Comparison of ENCODE assay signal across 11 cellular contexts in genomic region chr12:49091836-49092085, GRCh38. TPM values are rescaled to one million over a fixed set of nuclear protein-coding genes. Genes with fewer than 3 reads are reported as not detected.
DNase-seq lines count a peak whose midpoint lies in the region; ATAC-seq and FAIRE-seq lines count a peak whose summit lies in the region.
"Had no signal": no experiment of that assay in that cellular context is flagged by ENCODE, and none has a peak within 500 bp of the region (broad histone marks: within the 10 kb centered on the region; RNA-seq: fewer than 3 reads in every experiment).

No MANE protein-coding gene starts in this region.

- H3K27me3 Mint-ChIP-seq in activated T-cell treated with anti-CD3 and anti-CD28 coated beads, Interleukin-2, amount 50 U/mL, for 72 hours (ENCODE audit: low read depth), result peaks cover 73% of the 10 kb centered on the region
- peaks cover 62% of the 10 kb centered on the region for H3K27me3 Mint-ChIP-seq in activated naive CD8-positive, alpha-beta T cell treated with anti-CD3 and anti-CD28 coated beads, Interleukin-2, amount 10 ng/mL, durations not matched to agents 7 days and 5 days

- H3K27ac Mint-ChIP-seq in activated T-cell treated with anti-CD3 and anti-CD28 coated beads, Interleukin-2, amount 50 U/mL, for 72 hours, result no peak overlapping the region
- no peak overlapping the region for H3K27ac Mint-ChIP-seq in activated naive CD8-positive, alpha-beta T cell treated with anti-CD3 and anti-CD28 coated beads, Interleukin-2, amount 10 ng/mL, durations not matched to agents 7 days and 5 days
- H3K27ac Mint-ChIP-seq: T-helper 1 cell treated with Interleukin-12 subunit alpha and Interleukin-12 subunit beta and Interleukin-4 antibody, amounts not matched to agents 30 μg/mL and 1 μg/mL, for 36 hours had no signal

- no peak for ATAC-seq in activated T-cell treated with anti-CD3 and anti-CD28 coated beads, Interleukin-2, amount 50 U/mL, for 72 hours (replicated peaks in 1 of 2)
- no peak for ATAC-seq in activated naive CD8-positive, alpha-beta T cell treated with anti-CD3 and anti-CD28 coated beads, Interleukin-2, amount 10 ng/mL, durations not matched to agents 7 days and 5 days (ENCODE audit: low read depth)
- no peak for ATAC-seq in HG02885 (IDR thresholded peaks at IDR 0.05; ENCODE audit: poor library complexity, unreplicated experiment)

- no peak for FAIRE-seq in frontal cortex (lab: Jason Lieb, UNC)

- H3K36me3 Mint-ChIP-seq in activated T-cell treated with anti-CD3 and anti-CD28 coated beads, Interleukin-2, amount 50 U/mL, for 72 hours (ENCODE audit: insufficient read depth in 2 of 2), result peaks cover 0 to 2% of the 10 kb centered on the region in 2 donors
- H3K36me3 Mint-ChIP-seq in activated naive CD8-positive, alpha-beta T cell treated with anti-CD3 and anti-CD28 coated beads, Interleukin-2, amount 10 ng/mL, durations not matched to agents 7 days and 5 days, result peaks cover 9% of the 10 kb centered on the region

- no peaks in the 10 kb centered on the region for H3K9me3 Mint-ChIP-seq in activated T-cell treated with anti-CD3 and anti-CD28 coated beads, Interleukin-2, amount 50 U/mL, for 72 hours
- no peaks in the 10 kb centered on the region for H3K9me3 Mint-ChIP-seq in activated naive CD8-positive, alpha-beta T cell treated with anti-CD3 and anti-CD28 coated beads, Interleukin-2, amount 10 ng/mL, durations not matched to agents 7 days and 5 days
- H3K9me3 Mint-ChIP-seq: T-helper 1 cell treated with Interleukin-12 subunit alpha and Interleukin-12 subunit beta and Interleukin-4 antibody, amounts not matched to agents 30 μg/mL and 1 μg/mL, for 36 hours had no signal

- peak overlapping the region; percentile 58 for H3K27ac ChIP-seq in substantia nigra (ENCODE audit: low read depth, low read length, poor library complexity, severe bottlenecking)
- H3K27ac ChIP-seq: thyroid gland had no signal

- H3K4me3 Mint-ChIP-seq in activated T-cell treated with anti-CD3 and anti-CD28 coated beads, Interleukin-2, amount 50 U/mL, for 72 hours, result peak overlapping the region; percentile 77 to 91
- peak overlapping the region; percentile 67 for H3K4me3 Mint-ChIP-seq in activated naive CD8-positive, alpha-beta T cell treated with anti-CD3 and anti-CD28 coated beads, Interleukin-2, amount 10 ng/mL, durations not matched to agents 7 days and 5 days

- H3K4me1 Mint-ChIP-seq in activated T-cell treated with anti-CD3 and anti-CD28 coated beads, Interleukin-2, amount 50 U/mL, for 72 hours (ENCODE audit: low read depth), result peaks cover 64% of the 10 kb centered on the region
- peaks cover 47% of the 10 kb centered on the region for H3K4me1 Mint-ChIP-seq in activated naive CD8-positive, alpha-beta T cell treated with anti-CD3 and anti-CD28 coated beads, Interleukin-2, amount 10 ng/mL, durations not matched to agents 7 days and 5 days

- no peak for DNase-seq in activated T-cell treated with anti-CD3 and anti-CD28 coated beads, Interleukin-2, amount 50 U/mL, for 72 hours
- no peak for DNase-seq in activated T-cell treated with anti-CD3 and anti-CD28 coated beads for 4 hours
- no peak for DNase-seq in activated naive CD8-positive, alpha-beta T cell treated with anti-CD3 and anti-CD28 coated beads, Interleukin-2, amount 10 ng/mL, durations not matched to agents 7 days and 5 days
- peak; percentile 27 for DNase-seq in iris pigment epithelial cell (ENCODE audit: low read depth)
- peak in 1 of 49 donors; percentile 21 for DNase-seq in substantia nigra (lab: John Stamatoyannopoulos, UW)
- no peak for DNase-seq in stimulated activated CD4-positive, alpha-beta T cell treated with anti-CD3 and anti-CD28 coated beads, Interleukin-15, amount 100 ng/mL, for 24 hours
- DNase-seq in frontal cortex (ENCODE audit: low spot score in 2 of 2), result no peak

- POLR2A ChIA-PET in activated naive CD8-positive, alpha-beta T cell treated with anti-CD3 and anti-CD28 coated beads, Interleukin-2, amount 10 ng/mL, durations not matched to agents 7 days and 5 days (lab: Charles Lee), result interaction anchor here (1.2 to 1.3 kb wide), 3 partner anchors 22 to 40 kb away, joined by 4 to 7 read pairs (median 6); partner anchors contain the start of genes RHEBL1 and TUBA1B

RNA-seq across cellular contexts. Expression of gene DHH, which starts 2.8 kb away (rescaled TPM):
- total RNA-seq in activated T-cell treated with anti-CD3 and anti-CD28 coated beads, Interleukin-2, amount 50 U/mL, for 72 hours, result under 1 TPM; 0.12 to 0.41 TPM
- total RNA-seq in activated naive CD8-positive, alpha-beta T cell treated with anti-CD3 and anti-CD28 coated beads, Interleukin-2, amount 10 ng/mL, durations not matched to agents 7 days and 5 days, result under 1 TPM; 0.11 to 0.25 TPM
- 0.41 TPM for total RNA-seq in frontal cortex
- total RNA-seq: HT1080 had no signal

RNA-seq across cellular contexts. Expression of gene LMBR1L, which starts 18.9 kb away (rescaled TPM):
- total RNA-seq in activated T-cell treated with anti-CD3 and anti-CD28 coated beads, Interleukin-2, amount 50 U/mL, for 72 hours, result 100 to 1,000 TPM in 1 of 2 donors, 10 to 100 TPM in 1; 80.0 to 108 TPM
- total RNA-seq in activated naive CD8-positive, alpha-beta T cell treated with anti-CD3 and anti-CD28 coated beads, Interleukin-2, amount 10 ng/mL, durations not matched to agents 7 days and 5 days, result 100 to 1,000 TPM; 111 to 112 TPM
- 83.6 TPM for total RNA-seq in frontal cortex

RNA-seq across cellular contexts. Expression of gene RHEBL1, which starts 22.0 kb away (rescaled TPM):
- 10 to 100 TPM; 20.6 to 28.3 TPM for total RNA-seq in activated T-cell treated with anti-CD3 and anti-CD28 coated beads, Interleukin-2, amount 50 U/mL, for 72 hours
- total RNA-seq in activated naive CD8-positive, alpha-beta T cell treated with anti-CD3 and anti-CD28 coated beads, Interleukin-2, amount 10 ng/mL, durations not matched to agents 7 days and 5 days, result 1 to 10 TPM; 8.0 to 9.7 TPM
- 1.2 TPM for total RNA-seq in frontal cortex

RNA-seq across cellular contexts. Expression of gene KMT2D, which starts 31.2 kb away (rescaled TPM):
- total RNA-seq in activated T-cell treated with anti-CD3 and anti-CD28 coated beads, Interleukin-2, amount 50 U/mL, for 72 hours, result 10 to 100 TPM; 68.6 to 84.2 TPM
- total RNA-seq in activated naive CD8-positive, alpha-beta T cell treated with anti-CD3 and anti-CD28 coated beads, Interleukin-2, amount 10 ng/mL, durations not matched to agents 7 days and 5 days, result 100 to 1,000 TPM; 123 to 129 TPM
- total RNA-seq in frontal cortex, result 14.7 TPM

RNA-seq across cellular contexts. Expression of gene TUBA1B, which starts 39.4 kb away (rescaled TPM):
- total RNA-seq in activated T-cell treated with anti-CD3 and anti-CD28 coated beads, Interleukin-2, amount 50 U/mL, for 72 hours, result 100 to 1,000 TPM; 851 to 922 TPM
- 1,000 to 10,000 TPM; 1,302 to 1,389 TPM for total RNA-seq in activated naive CD8-positive, alpha-beta T cell treated with anti-CD3 and anti-CD28 coated beads, Interleukin-2, amount 10 ng/mL, durations not matched to agents 7 days and 5 days
- total RNA-seq in frontal cortex, result 1,528 TPM
